In genomic region chr2:113965644-113966043, GRCh38 we compare ENCODE assay signal across 8 cellular contexts.
A peak's percentile ranks its signal among the peaks of the same experiment; 100 is the strongest.
DNase-seq lines count a peak whose midpoint lies in the region; ATAC-seq and TF ChIP-seq lines count a peak whose summit lies in the region.

No MANE protein-coding gene starts in this region.

- no peaks in the 10 kb centered on the region for H4K20me1 ChIP-seq in neural progenitor cell (ENCODE audit: low read depth)

- peaks cover 16% of the 10 kb centered on the region for H3K4me1 Mint-ChIP-seq in endodermal cell
- H3K4me1 Mint-ChIP-seq in neural progenitor cell: peaks cover 9% of the 10 kb centered on the region

- H3K9me3 Mint-ChIP-seq in endodermal cell (no peaks in the 10 kb centered on the region), neural progenitor cell (no peaks in the 10 kb centered on the region)

- peak; percentile 71 for TF ChIP-seq CTCF in Panc1 (IDR thresholded peaks at IDR 0.05)
- peak; percentile 86 for TF ChIP-seq CTCF in endodermal cell (conservative IDR thresholded peaks at IDR 0.05)
- TF ChIP-seq CTCF in neural progenitor cell (IDR thresholded peaks at IDR 0.05): peak; percentile 75

- intact Hi-C loops in Panc1 (cut with micrococcal nuclease; ENCODE audit: unreplicated experiment): no loop called here

- H3K4me2 ChIP-seq in neural progenitor cell: no peak overlapping the region

- no peaks in the 10 kb centered on the region for H3K79me2 ChIP-seq in neural progenitor cell (ENCODE audit: low read depth)

- H3K9me3 ChIP-seq in Panc1 (ENCODE audit: control insufficient read depth, insufficient read depth, low read depth, low read length) (no peaks in the 10 kb centered on the region), endodermal cell (ENCODE audit: control insufficient read depth, low read length) (no peaks in the 10 kb centered on the region), neural progenitor cell (ENCODE audit: low read depth) (no peaks in the 10 kb centered on the region)

- no peak overlapping the region for H3K27ac ChIP-seq in Panc1 (ENCODE audit: low read length)
- no peak overlapping the region for H3K27ac ChIP-seq in endodermal cell (ENCODE audit: low read depth, low read length)
- H3K27ac ChIP-seq in neural progenitor cell: no peak overlapping the region

- POLR2A ChIA-PET in Panc1 (lab: Charles Lee): no interaction called here

- WGBS in endodermal cell (ENCODE audit: insufficient coverage in 1 of 2, insufficient read length in 1 of 2), 2 experiments: 9 to 11% methylated on average over 1 of the region's 1 CpG

- ATAC-seq in GM19468 (IDR thresholded peaks at IDR 0.05; ENCODE audit: extremely low read depth, unreplicated experiment): peak; percentile 56
- ATAC-seq in HG03442 (IDR thresholded peaks at IDR 0.05; ENCODE audit: unreplicated experiment): peak; percentile 89
- ATAC-seq in Panc1: peak; percentile 75

- in situ Hi-C loops in Panc1 (cut with HindIII; ENCODE audit: low pct_unique_long_range_greater_than_20kb, low sequenced_read_pairs): no loop called here

- H3K36me3 ChIP-seq in Panc1 (ENCODE audit: control insufficient read depth, insufficient read depth, low read length) (peaks cover 3% of the 10 kb centered on the region; the same call in 1 of the 2 replicates), endodermal cell (ENCODE audit: control insufficient read depth, insufficient read depth, low read length) (peaks cover 17% of the 10 kb centered on the region), neural progenitor cell (no peaks in the 10 kb centered on the region)

- H3K4me3 ChIP-seq in Panc1 (ENCODE audit: low read depth in 2 of 2, low read length in 2 of 2): no peak overlapping the region
- H3K4me3 ChIP-seq in endodermal cell (ENCODE audit: low read length): no peak overlapping the region
- no peak overlapping the region for H3K4me3 ChIP-seq in neural progenitor cell

- H3K36me3 Mint-ChIP-seq in endodermal cell (ENCODE audit: low read depth) (peaks cover 1% of the 10 kb centered on the region), neural progenitor cell (peaks cover under 1% of the 10 kb centered on the region)

- H3K4me3 Mint-ChIP-seq in endodermal cell (no peak overlapping the region), neural progenitor cell (no peak overlapping the region)

- H2AFZ ChIP-seq in neural progenitor cell (replicated peaks): no peak overlapping the region

- H3K27ac Mint-ChIP-seq in endodermal cell (no peak overlapping the region), neural progenitor cell (no peak overlapping the region)

- CTCF ChIA-PET in Panc1 (lab: Charles Lee): interaction anchor here (0.9 kb wide), 1 partner anchor 585 kb away, joined by 4 read pairs; no protein-coding TSS in a partner anchor

- no TSS peak for BruUV-seq in Panc1 (replicated peaks; lab: Mats Ljungman, UMichigan)

- no peaks in the 10 kb centered on the region for H3F3A ChIP-seq in neural progenitor cell (ENCODE audit: low read depth)

- DNase-seq in SKM-1 treated with dmso at 0.1 percent for 144 hours (lab: John Stamatoyannopoulos, UW; ENCODE audit: unreplicated experiment): peak; percentile 5
- DNase-seq in SKM-1 (lab: John Stamatoyannopoulos, UW; ENCODE audit: unreplicated experiment): no peak
- peak; percentile 24 for DNase-seq in Panc1 (ENCODE audit: low read depth, low spot score)
- peak; percentile 73 for DNase-seq in endodermal cell
- DNase-seq in neural progenitor cell (ENCODE audit: low spot score): peak; percentile 62
- no peak for DNase-seq in HuH-7 (ENCODE audit: low spot score)

- H3K27me3 ChIP-seq in Panc1 (ENCODE audit: control insufficient read depth, insufficient read depth, low read length): no peaks in the 10 kb centered on the region
- H3K27me3 ChIP-seq in endodermal cell (ENCODE audit: control insufficient read depth, insufficient read depth, low read length, poor library complexity, severe bottlenecking): no peaks in the 10 kb centered on the region
- no peaks in the 10 kb centered on the region for H3K27me3 ChIP-seq in neural progenitor cell

- H3K9ac ChIP-seq in endodermal cell (ENCODE audit: extremely low read depth, low read length, poor library complexity, severe bottlenecking) (no peak overlapping the region), neural progenitor cell (no peak overlapping the region)

- H3K27me3 Mint-ChIP-seq in endodermal cell (ENCODE audit: insufficient read depth) (no peaks in the 10 kb centered on the region), neural progenitor cell (ENCODE audit: insufficient read depth, low read depth) (no peaks in the 10 kb centered on the region)

- H3K4me1 ChIP-seq in Panc1 (ENCODE audit: control insufficient read depth, insufficient read depth, low read length): no peaks in the 10 kb centered on the region
- H3K4me1 ChIP-seq in endodermal cell (ENCODE audit: control insufficient read depth, insufficient read depth, low read length): peaks cover 5% of the 10 kb centered on the region
- no peaks in the 10 kb centered on the region for H3K4me1 ChIP-seq in neural progenitor cell

Comparison
In these comparisons a context has a peak if more than half of its experiments do, and no peak if none do; other contexts are left out.
1. DNase-seq: peak in SKM-1 treated with dmso at 0.1 percent for 144 hours (single experiment), Panc1 (single experiment), endodermal cell (single experiment) and neural progenitor cell (single experiment); none in SKM-1 (single experiment) and HuH-7 (single experiment).
2. Peak in every context shown above with its lines, with median percentiles within 50 percentile points of each other: ATAC-seq and CTCF ChIP-seq.